In genomic region chr12:25730489-25731349, GRCh38 we compare ENCODE assay signal across 19 cellular contexts.
DNase-seq lines count a peak whose midpoint lies in the region; ATAC-seq, FAIRE-seq and TF ChIP-seq lines count a peak whose summit lies in the region.
"Had no signal": no experiment of that assay in that cellular context is flagged by ENCODE, and none has a peak within 500 bp of the region (broad histone marks: within the 10 kb centered on the region; RNA-seq: fewer than 3 reads in every experiment).

No MANE protein-coding gene starts in this region.

- no peaks in the 10 kb centered on the region for H3K36me3 Mint-ChIP-seq in naive thymus-derived CD4-positive, alpha-beta T cell

- H3K9me3 ChIP-seq in naive thymus-derived CD4-positive, alpha-beta T cell (ENCODE audit: control insufficient read depth in 2 of 3, low read length in 3 of 3): no peaks in the 10 kb centered on the region

- H3K27me3 Mint-ChIP-seq in naive thymus-derived CD4-positive, alpha-beta T cell: no peaks in the 10 kb centered on the region

- POLR2A ChIA-PET in naive thymus-derived CD4-positive, alpha-beta T cell (lab: Charles Lee): no interaction called here

- peak; percentile 56 for DNase-seq in ELF-1 (ENCODE audit: low read depth, low spot score)
- DNase-seq in MV-4-11 (lab: John Stamatoyannopoulos, UW): peak; percentile 91
- peak; percentile 9 for DNase-seq in bronchial epithelial cell (ENCODE audit: low read depth)
- DNase-seq in naive thymus-derived CD4-positive, alpha-beta T cell: no peak
- DNase-seq in activated T-cell treated with anti-CD3 and anti-CD28 coated beads, Interleukin-2, amount 50 U/mL, for 48 hours: no peak
- DNase-seq in left lobe of liver (ENCODE audit: low spot score): no peak
- no peak for DNase-seq in NCI-H1417 (lab: John Stamatoyannopoulos, UW)
- DNase-seq: activated CD4-positive, alpha-beta T cell treated with anti-CD3 and anti-CD28 coated beads for 1 hour; activated naive CD4-positive, alpha-beta T cell treated with anti-CD3 and anti-CD28 coated beads for 36 hours; erythroblast; glutamatergic neuron; kidney; NCI-H187; NCI-H524; stimulated activated CD4-positive, alpha-beta T cell treated with anti-CD3 and anti-CD28 coated beads, Interleukin-12 subunit alpha, Interleukin-12 subunit beta, amount 100 ng/mL, for 4 hours had no signal

- peaks cover 0 to 4% (median 0%) of the 10 kb centered on the region in 7 donors for H3K4me1 Mint-ChIP-seq in naive thymus-derived CD4-positive, alpha-beta T cell

- intact Hi-C loops in naive thymus-derived CD4-positive, alpha-beta T cell (cut with micrococcal nuclease): no loop called here

- H3K9me3 Mint-ChIP-seq in naive thymus-derived CD4-positive, alpha-beta T cell: peaks cover 0 to 4% (median 0%) of the 10 kb centered on the region in 11 donors
- H3K9me3 Mint-ChIP-seq: activated naive CD4-positive, alpha-beta T cell treated with anti-CD3 and anti-CD28 coated beads for 36 hours; T-helper 1 cell treated with Interleukin-12 subunit alpha and Interleukin-12 subunit beta and Interleukin-4 antibody, amounts not matched to agents 30 μg/mL and 1 μg/mL, for 36 hours had no signal

- no peaks in the 10 kb centered on the region for H3K4me1 ChIP-seq in naive thymus-derived CD4-positive, alpha-beta T cell (ENCODE audit: control insufficient read depth in 2 of 2, insufficient read depth in 2 of 2, low read length in 2 of 2)

- CTCF ChIA-PET in naive thymus-derived CD4-positive, alpha-beta T cell (lab: Charles Lee): no interaction called here

- peak; percentile 22 for ATAC-seq in naive thymus-derived CD4-positive, alpha-beta T cell
- ATAC-seq in left lobe of liver: no peak
- no peak for ATAC-seq in HG02588 (IDR thresholded peaks at IDR 0.05; ENCODE audit: unreplicated experiment)

- H3K27ac Mint-ChIP-seq in naive thymus-derived CD4-positive, alpha-beta T cell: no peak overlapping the region
- H3K27ac Mint-ChIP-seq: activated naive CD4-positive, alpha-beta T cell treated with anti-CD3 and anti-CD28 coated beads for 36 hours; T-helper 1 cell treated with Interleukin-12 subunit alpha and Interleukin-12 subunit beta and Interleukin-4 antibody, amounts not matched to agents 30 μg/mL and 1 μg/mL, for 36 hours had no signal

- no peak overlapping the region for H3K4me3 Mint-ChIP-seq in naive thymus-derived CD4-positive, alpha-beta T cell
- H3K4me3 Mint-ChIP-seq: activated naive CD4-positive, alpha-beta T cell treated with anti-CD3 and anti-CD28 coated beads for 36 hours; T-helper 1 cell treated with Interleukin-12 subunit alpha and Interleukin-12 subunit beta and Interleukin-4 antibody, amounts not matched to agents 30 μg/mL and 1 μg/mL, for 36 hours had no signal

- H3K27me3 ChIP-seq in bronchial epithelial cell (ENCODE audit: control insufficient read depth, insufficient read depth, low read length): no peaks in the 10 kb centered on the region
- no peaks in the 10 kb centered on the region for H3K27me3 ChIP-seq in naive thymus-derived CD4-positive, alpha-beta T cell (ENCODE audit: control insufficient read depth in 2 of 2, insufficient read depth in 2 of 2, low read length in 2 of 2)

- H3K4me3 ChIP-seq in bronchial epithelial cell (ENCODE audit: low read depth, low read length): no peak overlapping the region
- H3K4me3 ChIP-seq in naive thymus-derived CD4-positive, alpha-beta T cell (ENCODE audit: low read length): no peak overlapping the region
- H3K4me3 ChIP-seq: coronary artery had no signal

- no peak for FAIRE-seq in bronchial epithelial cell (lab: Jason Lieb, UNC)
- FAIRE-seq: RCC 7860 had no signal

- H3K36me3 ChIP-seq in bronchial epithelial cell (ENCODE audit: control insufficient read depth, insufficient read depth, low read length): no peaks in the 10 kb centered on the region
- H3K36me3 ChIP-seq in naive thymus-derived CD4-positive, alpha-beta T cell (ENCODE audit: control insufficient read depth in 2 of 3, insufficient read depth in 3 of 3, low read length in 3 of 3): no peaks in the 10 kb centered on the region

- H3K27ac ChIP-seq in naive thymus-derived CD4-positive, alpha-beta T cell (ENCODE audit: low read depth, low read length): no peak overlapping the region
- H3K27ac ChIP-seq: coronary artery had no signal

- TF ChIP-seq CTCF in bronchial epithelial cell (IDR thresholded peaks at IDR 0.05; ENCODE audit: insufficient read depth, low read length, severe bottlenecking): no peak

Comparison
In these comparisons a context has a peak if more than half of its experiments do, and no peak if none do; other contexts are left out.
1. DNase-seq: peak in ELF-1 (single experiment), MV-4-11 (single experiment) and bronchial epithelial cell (single experiment); none in naive thymus-derived CD4-positive, alpha-beta T cell (0 of 9), activated T-cell treated with anti-CD3 and anti-CD28 coated beads, Interleukin-2, amount 50 U/mL, for 48 hours (0 of 2), left lobe of liver (single experiment) and NCI-H1417 (0 of 3).